ENCODE assay signal across 8 cellular contexts in genomic region chr19:17946965-17947784, GRCh38. TPM values are rescaled to one million over a fixed set of nuclear protein-coding genes. Genes with fewer than 3 reads are reported as not detected.
DNase-seq lines count a peak whose midpoint lies in the region; ATAC-seq and TF ChIP-seq lines count a peak whose summit lies in the region.

No MANE protein-coding gene starts in this region.

- TF ChIP-seq EP300 in stomach (IDR thresholded peaks at IDR 0.05), result no peak

- DNase-seq in CD8-positive, alpha-beta memory T cell, result peak in 1 of 5 donors; percentile 35
- DNase-seq in activated naive CD8-positive, alpha-beta T cell treated with anti-CD3 and anti-CD28 coated beads, Interleukin-2, amount 50 U/mL, for 24 hours, result no peak
- peak; percentile 49 for DNase-seq in iPS-NIHi11 (ENCODE audit: low spot score)
- DNase-seq in stomach, result no peak
- DNase-seq in GDM1 (lab: John Stamatoyannopoulos, UW), result no peak
- DNase-seq in EL, result no peak

- peak; percentile 24 for ATAC-seq in GM19463 (IDR thresholded peaks at IDR 0.05; ENCODE audit: unreplicated experiment)
- peak; percentile 21 for ATAC-seq in HG03565 (IDR thresholded peaks at IDR 0.05; ENCODE audit: unreplicated experiment)
- peak; percentile 37 for ATAC-seq in activated naive CD8-positive, alpha-beta T cell treated with anti-CD3 and anti-CD28 coated beads, Interleukin-2, amount 50 U/mL, for 24 hours

- POLR2A ChIA-PET in CD8-positive, alpha-beta memory T cell (lab: Charles Lee), result interaction anchor here (0.6 to 1.8 kb wide), 6 partner anchors 14 to 382 kb away, joined by 3 to 13 read pairs (median 4); partner anchors contain the start of gene CCDC124

- H3K36me3 ChIP-seq in CD8-positive, alpha-beta memory T cell (ENCODE audit: insufficient read depth, low read length), result no peaks in the 10 kb centered on the region
- H3K36me3 ChIP-seq in stomach, result peaks cover 5 to 21% (median 20%) of the 10 kb centered on the region in 4 donors

- TF ChIP-seq POLR2A in stomach (IDR thresholded peaks at IDR 0.05), result no peak

- WGBS in stomach, 5 donors, result 15 to 18% (median 16%) methylated on average over 29 of the region's 29 CpGs

- intact Hi-C loops in stomach (cut with DNase I; ENCODE audit: low total_unique reads), result no loop called here

- H3K27me3 ChIP-seq in CD8-positive, alpha-beta memory T cell (ENCODE audit: insufficient read depth, low read length, poor library complexity, severe bottlenecking), result peaks cover 25% of the 10 kb centered on the region
- H3K27me3 ChIP-seq in stomach, result peaks cover 26 to 42% (median 38%) of the 10 kb centered on the region in 3 donors

- H3K9me3 ChIP-seq in CD8-positive, alpha-beta memory T cell (ENCODE audit: low read length), result no peaks in the 10 kb centered on the region
- no peaks in the 10 kb centered on the region for H3K9me3 ChIP-seq in stomach

- H3K27ac Mint-ChIP-seq in CD8-positive, alpha-beta memory T cell, result peak overlapping the region; percentile 91 to 100 (median 97)
- H3K27ac Mint-ChIP-seq in activated naive CD8-positive, alpha-beta T cell treated with anti-CD3 and anti-CD28 coated beads, Interleukin-2, amount 50 U/mL, for 24 hours, result peak overlapping the region; percentile 96

- peak overlapping the region; percentile 77 to 92 (median 88) for H3K4me3 Mint-ChIP-seq in CD8-positive, alpha-beta memory T cell
- H3K4me3 Mint-ChIP-seq in activated naive CD8-positive, alpha-beta T cell treated with anti-CD3 and anti-CD28 coated beads, Interleukin-2, amount 50 U/mL, for 24 hours, result peak overlapping the region; percentile 83

- peaks cover 39 to 47% (median 46%) of the 10 kb centered on the region in 3 donors for H3K4me1 Mint-ChIP-seq in CD8-positive, alpha-beta memory T cell
- H3K4me1 Mint-ChIP-seq in activated naive CD8-positive, alpha-beta T cell treated with anti-CD3 and anti-CD28 coated beads, Interleukin-2, amount 50 U/mL, for 24 hours, result peaks cover 52% of the 10 kb centered on the region

- peak overlapping the region; percentile 75 for H3K27ac ChIP-seq in CD8-positive, alpha-beta memory T cell (ENCODE audit: low read depth, low read length)
- H3K27ac ChIP-seq in stomach, result peak overlapping the region; percentile 51 to 79 (median 71)

- CTCF ChIA-PET in CD8-positive, alpha-beta memory T cell (lab: Charles Lee), result interaction anchor here (0.7 to 4.1 kb wide), 9 partner anchors 9 to 756 kb away, joined by 3 to 39 read pairs (median 5); partner anchors contain the start of genes CCDC124 and RPL18A

- no peak for TF ChIP-seq CTCF in stomach (IDR thresholded peaks at IDR 0.05)

- peak overlapping the region; percentile 66 for H3K4me3 ChIP-seq in CD8-positive, alpha-beta memory T cell (ENCODE audit: low read length)
- H3K4me3 ChIP-seq in stomach, result peak overlapping the region; percentile 71 to 85 (median 84)

- no peaks in the 10 kb centered on the region for H3K9me3 Mint-ChIP-seq in CD8-positive, alpha-beta memory T cell
- no peaks in the 10 kb centered on the region for H3K9me3 Mint-ChIP-seq in activated naive CD8-positive, alpha-beta T cell treated with anti-CD3 and anti-CD28 coated beads, Interleukin-2, amount 50 U/mL, for 24 hours

- peaks cover 29 to 30% of the 10 kb centered on the region in 2 donors for H3K27me3 Mint-ChIP-seq in CD8-positive, alpha-beta memory T cell
- H3K27me3 Mint-ChIP-seq in activated naive CD8-positive, alpha-beta T cell treated with anti-CD3 and anti-CD28 coated beads, Interleukin-2, amount 50 U/mL, for 24 hours, result peaks cover 34% of the 10 kb centered on the region

- peaks cover 42% of the 10 kb centered on the region for H3K4me1 ChIP-seq in CD8-positive, alpha-beta memory T cell (ENCODE audit: insufficient read depth, low read length)
- H3K4me1 ChIP-seq in stomach, result peaks cover 32 to 61% (median 55%) of the 10 kb centered on the region in 4 donors

- peaks cover 0 to 16% (median 0%) of the 10 kb centered on the region in 3 donors for H3K36me3 Mint-ChIP-seq in CD8-positive, alpha-beta memory T cell
- H3K36me3 Mint-ChIP-seq in activated naive CD8-positive, alpha-beta T cell treated with anti-CD3 and anti-CD28 coated beads, Interleukin-2, amount 50 U/mL, for 24 hours (ENCODE audit: low read depth), result peaks cover 3% of the 10 kb centered on the region

RNA-seq across cellular contexts. Expression of gene CCDC124, which starts 14.4 kb away (rescaled TPM):
- 100 to 1,000 TPM; 184 to 195 TPM for total RNA-seq in CD8-positive, alpha-beta memory T cell
- polyA plus RNA-seq in CD8-positive, alpha-beta memory T cell, result 65.7 TPM
- total RNA-seq in stomach, result 10 to 100 TPM; 15.8 to 98.7 (median 68.7) TPM
- 100 to 1,000 TPM; 107 to 149 (median 124) TPM for polyA plus RNA-seq in stomach

RNA-seq across cellular contexts. Expression of gene KCNN1, which starts 19.7 kb away (rescaled TPM):
- under 1 TPM; 0.13 to 0.15 TPM for total RNA-seq in CD8-positive, alpha-beta memory T cell
- not detected for polyA plus RNA-seq in CD8-positive, alpha-beta memory T cell
- total RNA-seq in stomach, result not detected
- under 1 TPM in 2 of 3 donors, not detected in 1; 0.23 to 0.46 TPM for polyA plus RNA-seq in stomach
